In genomic region chr6:116666869-116667268, GRCh38 we compare ENCODE assay signal across 9 cellular contexts. TPM values are rescaled to one million over a fixed set of nuclear protein-coding genes. Genes with fewer than 3 reads are reported as not detected.
DNase-seq lines count a peak whose midpoint lies in the region; ATAC-seq and TF ChIP-seq lines count a peak whose summit lies in the region.
"Had no signal": no experiment of that assay in that cellular context is flagged by ENCODE, and none has a peak within 500 bp of the region (broad histone marks: within the 10 kb centered on the region; RNA-seq: fewer than 3 reads in every experiment).

No MANE protein-coding gene starts in this region.

- H3K36me3 Mint-ChIP-seq in nephron (ENCODE audit: low read depth), result no peaks in the 10 kb centered on the region

- peaks cover 5% of the 10 kb centered on the region; the same call in 1 of the 2 replicates for H3K4me1 ChIP-seq in SJCRH30

- H3K27me3 ChIP-seq in SJCRH30, result no peaks in the 10 kb centered on the region

- no peaks in the 10 kb centered on the region for H3K27me3 Mint-ChIP-seq in nephron (ENCODE audit: low read depth)

- TF ChIP-seq CTCF in nephron (IDR thresholded peaks at IDR 0.05; ENCODE audit: unreplicated experiment in 3 of 3), result no peak

- peaks cover 2% of the 10 kb centered on the region; the same call in 1 of the 2 replicates for H3K9me3 ChIP-seq in SJCRH30 (replicated peaks)

- no peak overlapping the region for H3K27ac ChIP-seq in SJCRH30

- no peaks in the 10 kb centered on the region for H3K9me3 Mint-ChIP-seq in nephron
- H3K9me3 Mint-ChIP-seq: naive B cell had no signal

- H3K27ac Mint-ChIP-seq in nephron, result no peak overlapping the region

- peaks cover 24% of the 10 kb centered on the region for H3K4me1 Mint-ChIP-seq in nephron

- H3K36me3 ChIP-seq in SJCRH30, result peaks cover 8% of the 10 kb centered on the region

- peak overlapping the region; percentile 98; the same call in 1 of the 2 replicates for H3K4me3 ChIP-seq in SJCRH30

- H3K4me3 Mint-ChIP-seq in nephron, result peak overlapping the region; percentile 66 to 80 (median 72)

- ATAC-seq in GM18867 (IDR thresholded peaks at IDR 0.05; ENCODE audit: unreplicated experiment), result peak; percentile 60
- peak; percentile 61 for ATAC-seq in HG02610 (IDR thresholded peaks at IDR 0.05; ENCODE audit: unreplicated experiment)

- DNase-seq in SJCRH30 (no peak), inferior parietal cortex (ENCODE audit: extremely low spot score) (no peak), cortex of kidney (lab: John Stamatoyannopoulos, UW) (no peak), NCI-H1105 (lab: John Stamatoyannopoulos, UW) (no peak)
- no peak for DNase-seq in NK-92 treated with Interleukin-12 subunit alpha and Interleukin-12 subunit beta, amount 100 ng/mL, for 24 hours (lab: John Stamatoyannopoulos, UW)

RNA-seq across cellular contexts. Expression of gene ZUP1, which starts 1.7 kb away (rescaled TPM):
- total RNA-seq in SJCRH30 (2014; rRNA removed; shearing (Covaris generic)), result 24.0 and 26.0 TPM in 2 replicates

RNA-seq across cellular contexts. Expression of gene KPNA5, which starts 14.1 kb away (rescaled TPM):
- total RNA-seq in SJCRH30 (2014; rRNA removed; shearing (Covaris generic)), result 11.6 and 11.9 TPM in 2 replicates

RNA-seq across cellular contexts. Expression of gene RSPH4A, which starts 50.6 kb away (rescaled TPM):
- 1.6 and 2.1 TPM in 2 replicates for total RNA-seq in SJCRH30 (2014; rRNA removed; shearing (Covaris generic))
